In genomic region chr12:102533483-102533882, GRCh38 we compare ENCODE assay signal across 25 cellular contexts. TPM values are rescaled to one million over a fixed set of nuclear protein-coding genes. Genes with fewer than 3 reads are reported as not detected.
"Had no signal": no experiment of that assay in that cellular context is flagged by ENCODE, and none has a peak within 500 bp of the region (broad histone marks: within the 10 kb centered on the region; RNA-seq: fewer than 3 reads in every experiment).

No MANE protein-coding gene starts in this region.

- H3K4me3 Mint-ChIP-seq: activated CD4-positive, alpha-beta T cell treated with anti-CD3 and anti-CD28 coated beads, Interleukin-2, amount 10 ng/mL, durations not matched to agents 24 days and 14 days; activated CD8-positive, alpha-beta T cell treated with anti-CD3 and anti-CD28 coated beads, Interleukin-2, amount 10 ng/mL, durations not matched to agents 7 days and 5 days; activated naive CD4-positive, alpha-beta T cell treated with anti-CD3 and anti-CD28 coated beads for 36 hours; activated T-cell treated with anti-CD3 and anti-CD28 coated beads, Interleukin-2, amount 50 U/mL, for 24 hours; brain had no signal

- H3K27ac Mint-ChIP-seq: activated CD4-positive, alpha-beta T cell treated with anti-CD3 and anti-CD28 coated beads, Interleukin-2, amount 10 ng/mL, durations not matched to agents 24 days and 14 days; activated CD8-positive, alpha-beta T cell treated with anti-CD3 and anti-CD28 coated beads, Interleukin-2, amount 10 ng/mL, durations not matched to agents 7 days and 5 days; activated naive CD4-positive, alpha-beta T cell treated with anti-CD3 and anti-CD28 coated beads for 36 hours; activated naive CD4-positive, alpha-beta T cell treated with anti-CD3 and anti-CD28 coated beads, Interleukin-2, amount 50 U/mL, for 72 hours; activated T-cell treated with anti-CD3 and anti-CD28 coated beads, Interleukin-2, amount 50 U/mL, for 24 hours had no signal

- H3K36me3 Mint-ChIP-seq: activated naive CD4-positive, alpha-beta T cell treated with anti-CD3 and anti-CD28 coated beads, Interleukin-2, amount 50 U/mL, for 72 hours; brain had no signal

- DNase-seq: activated CD4-positive, alpha-beta T cell treated with anti-CD3 and anti-CD28 coated beads, Interleukin-2, amount 10 ng/mL, durations not matched to agents 24 days and 14 days; activated CD4-positive, alpha-beta T cell treated with anti-CD3 and anti-CD28 coated beads, Interleukin-2, amount 50 U/mL, for 4 hours; activated CD8-positive, alpha-beta T cell treated with anti-CD3 and anti-CD28 coated beads, Interleukin-2, amount 10 ng/mL, durations not matched to agents 7 days and 5 days; activated gamma-delta T cell treated with Interleukin-2 at 50 U/mL for 16 hours; activated naive CD4-positive, alpha-beta T cell treated with anti-CD3 and anti-CD28 coated beads for 36 hours; activated T-cell treated with anti-CD3 and anti-CD28 coated beads, Interleukin-2, amount 50 U/mL, for 24 hours; anterior cingulate cortex; caudate nucleus; cerebellar nuclear complex; Kasumi-1; MG63; NCI-H1092; NCI-H1436 treated with DMSO at 0.1 percent for 48 hours; NCI-H1694 treated with DMSO at 0.1 percent for 48 hours; NCI-H2029; NCI-H345; NCI-H524 treated with DMSO at 0.1 percent for 48 hours; SHP77; T1000 had no signal

- H3K9me3 ChIP-seq: MG63, SJSA1 had no signal

- ATAC-seq: activated CD8-positive, alpha-beta T cell treated with anti-CD3 and anti-CD28 coated beads, Interleukin-2, amount 10 ng/mL, durations not matched to agents 7 days and 5 days; activated naive CD4-positive, alpha-beta T cell treated with anti-CD3 and anti-CD28 coated beads, Interleukin-2, amount 50 U/mL, for 72 hours; Panc1 had no signal

- H3K4me1 Mint-ChIP-seq: activated CD4-positive, alpha-beta T cell treated with anti-CD3 and anti-CD28 coated beads, Interleukin-2, amount 10 ng/mL, durations not matched to agents 24 days and 14 days; brain had no signal

- H3K4me3 ChIP-seq: MG63, SJSA1 had no signal

- H3K9me3 Mint-ChIP-seq: activated CD4-positive, alpha-beta T cell treated with anti-CD3 and anti-CD28 coated beads, Interleukin-2, amount 10 ng/mL, durations not matched to agents 24 days and 14 days; activated naive CD4-positive, alpha-beta T cell treated with anti-CD3 and anti-CD28 coated beads for 36 hours; activated naive CD4-positive, alpha-beta T cell treated with anti-CD3 and anti-CD28 coated beads, Interleukin-2, amount 50 U/mL, for 72 hours; activated T-cell treated with anti-CD3 and anti-CD28 coated beads, Interleukin-2, amount 50 U/mL, for 24 hours; brain had no signal

- H3K27me3 ChIP-seq: MG63, SJSA1 had no signal

- H3K36me3 ChIP-seq: MG63, SJSA1 had no signal

- H3K27ac ChIP-seq: SJSA1 had no signal

RNA-seq across cellular contexts. Expression of gene IGF1, which starts 53.1 kb away (rescaled TPM):
- total RNA-seq: activated naive CD4-positive, alpha-beta T cell treated with anti-CD3 and anti-CD28 coated beads for 36 hours; NCI-H460; RPMI7951 had no signal
